In genomic region chr15:85624241-85624855, GRCh38 we compare ENCODE assay signal across 9 cellular contexts.
DNase-seq lines count a peak whose midpoint lies in the region; ATAC-seq and TF ChIP-seq lines count a peak whose summit lies in the region.
"Had no signal": no experiment of that assay in that cellular context is flagged by ENCODE, and none has a peak within 500 bp of the region (broad histone marks: within the 10 kb centered on the region; RNA-seq: fewer than 3 reads in every experiment).

No MANE protein-coding gene starts in this region.

- no peak for ATAC-seq in effector memory CD8-positive, alpha-beta T cell (replicated peaks)
- ATAC-seq in natural killer cell treated with Interleukin-12 subunit alpha and Interleukin-12 subunit beta and Interleukin-15 and Interleukin-18, amount 100 ng/mL, for 72 hours: no peak

- H3K36me3 Mint-ChIP-seq in effector memory CD8-positive, alpha-beta T cell (ENCODE audit: insufficient read depth): peaks cover 19% of the 10 kb centered on the region
- peaks cover 9% of the 10 kb centered on the region for H3K36me3 Mint-ChIP-seq in natural killer cell treated with Interleukin-12 subunit alpha and Interleukin-12 subunit beta and Interleukin-15 and Interleukin-18, amount 100 ng/mL, for 72 hours

- no peaks in the 10 kb centered on the region for H3K9me3 Mint-ChIP-seq in effector memory CD8-positive, alpha-beta T cell
- peaks cover 3% of the 10 kb centered on the region for H3K9me3 Mint-ChIP-seq in natural killer cell treated with Interleukin-12 subunit alpha and Interleukin-12 subunit beta and Interleukin-15 and Interleukin-18, amount 100 ng/mL, for 72 hours

- H3K4me3 Mint-ChIP-seq in effector memory CD8-positive, alpha-beta T cell: peak overlapping the region; percentile 71 to 73
- H3K4me3 Mint-ChIP-seq in natural killer cell treated with Interleukin-12 subunit alpha and Interleukin-12 subunit beta and Interleukin-15 and Interleukin-18, amount 100 ng/mL, for 72 hours: peak overlapping the region; percentile 87

- H3K4me1 Mint-ChIP-seq in effector memory CD8-positive, alpha-beta T cell (ENCODE audit: low read depth in 2 of 2): peaks cover 47 to 57% of the 10 kb centered on the region in 2 donors
- peaks cover 57 to 72% of the 10 kb centered on the region in 2 donors for H3K4me1 Mint-ChIP-seq in natural killer cell treated with Interleukin-12 subunit alpha and Interleukin-12 subunit beta and Interleukin-15 and Interleukin-18, amount 100 ng/mL, for 72 hours (ENCODE audit: low read depth in 2 of 2)

- DNase-seq in Ammon's horn (ENCODE audit: low spot score) (peak; percentile 29), LNCaP clone FGC (ENCODE audit: low read depth) (peak; percentile 13), mesenteric fat pad (ENCODE audit: low spot score) (no peak), NCI-H146 treated with DMSO at 0.1 percent for 48 hours (lab: John Stamatoyannopoulos, UW; ENCODE audit: unreplicated experiment) (no peak)
- no peak for DNase-seq in effector memory CD8-positive, alpha-beta T cell
- DNase-seq in natural killer cell treated with Interleukin-12 subunit alpha and Interleukin-12 subunit beta and Interleukin-15 and Interleukin-18, amount 100 ng/mL, for 72 hours (ENCODE audit: low spot score): no peak
- no peak for DNase-seq in activated CD4-positive, alpha-beta T cell treated with anti-CD3 and anti-CD28 coated beads, Interleukin-2, amount 50 U/mL, for 4 hours
- DNase-seq in activated CD4-positive, CD25-positive, alpha-beta regulatory T cell treated with anti-CD3 and anti-CD28 coated beads, Interleukin-2, amount 50 U/mL, for 72 hours: no peak
- DNase-seq: activated CD8-positive, alpha-beta memory T cell treated with anti-CD3 and anti-CD28 coated beads for 24 hours had no signal

- H3K27me3 Mint-ChIP-seq in effector memory CD8-positive, alpha-beta T cell: no peaks in the 10 kb centered on the region
- no peaks in the 10 kb centered on the region for H3K27me3 Mint-ChIP-seq in natural killer cell treated with Interleukin-12 subunit alpha and Interleukin-12 subunit beta and Interleukin-15 and Interleukin-18, amount 100 ng/mL, for 72 hours

- TF ChIP-seq CTCF in LNCaP clone FGC (IDR thresholded peaks at IDR 0.05; ENCODE audit: control insufficient read depth, extremely low read depth, insufficient read depth): no peak

- H3K4me3 ChIP-seq in LNCaP clone FGC (ENCODE audit: low read depth, low read length): no peak overlapping the region

- H3K27ac Mint-ChIP-seq in effector memory CD8-positive, alpha-beta T cell: peak overlapping the region; percentile 91 to 97
- H3K27ac Mint-ChIP-seq in natural killer cell treated with Interleukin-12 subunit alpha and Interleukin-12 subunit beta and Interleukin-15 and Interleukin-18, amount 100 ng/mL, for 72 hours: peak overlapping the region in 1 of 2 donors; percentile 96

Comparison
In these comparisons a context has a peak if more than half of its experiments do, and no peak if none do; other contexts are left out.
1. DNase-seq: peak in Ammon's horn (single experiment) and LNCaP clone FGC (single experiment); none in effector memory CD8-positive, alpha-beta T cell (0 of 3), natural killer cell treated with Interleukin-12 subunit alpha and Interleukin-12 subunit beta and Interleukin-15 and Interleukin-18, amount 100 ng/mL, for 72 hours (single experiment), mesenteric fat pad (single experiment), activated CD4-positive, alpha-beta T cell treated with anti-CD3 and anti-CD28 coated beads, Interleukin-2, amount 50 U/mL, for 4 hours (0 of 2), NCI-H146 treated with DMSO at 0.1 percent for 48 hours (single experiment) and activated CD4-positive, CD25-positive, alpha-beta regulatory T cell treated with anti-CD3 and anti-CD28 coated beads, Interleukin-2, amount 50 U/mL, for 72 hours (single experiment).